ENCODE assay signal across 9 cellular contexts in the genomic region with DNA sequence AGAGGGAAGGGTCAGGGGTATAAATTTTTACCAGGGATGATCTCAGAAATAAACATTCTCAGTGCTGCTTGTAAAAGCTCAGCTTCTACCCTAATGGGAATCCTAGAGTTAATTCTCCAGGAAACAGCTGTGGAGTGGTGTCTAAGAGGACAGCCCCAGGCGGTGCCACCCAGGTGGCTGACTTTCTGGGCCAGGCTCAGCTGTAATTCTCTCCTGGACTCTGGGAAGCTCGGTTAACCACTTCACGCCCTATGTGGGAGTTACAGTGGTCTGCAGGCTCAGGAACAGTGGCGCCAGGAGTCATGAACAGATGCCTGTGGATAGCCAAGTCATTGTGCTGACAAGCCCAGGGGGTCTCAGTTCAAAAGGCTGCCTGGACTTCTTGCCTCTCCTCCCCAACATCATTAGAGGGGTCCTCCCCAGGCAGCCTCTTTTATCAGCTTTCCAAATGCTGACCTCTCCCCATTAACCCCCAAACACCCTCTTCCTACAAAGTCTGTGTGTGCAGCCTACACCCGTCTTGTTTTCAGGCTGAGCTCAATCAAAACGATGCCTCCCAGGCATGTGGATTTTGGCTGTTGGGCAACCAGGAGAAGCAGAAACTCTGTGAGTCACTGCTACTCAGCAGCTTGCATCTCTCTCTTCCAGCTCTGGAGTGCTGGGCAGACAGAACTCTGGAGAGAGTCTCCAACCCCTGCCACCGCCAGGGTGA. TPM values are rescaled to one million over a fixed set of nuclear protein-coding genes. Genes with fewer than 3 reads are reported as not detected.
DNase-seq lines count a peak whose midpoint lies in the region; ATAC-seq, FAIRE-seq and TF ChIP-seq lines count a peak whose summit lies in the region.
"Had no signal": no experiment of that assay in that cellular context is flagged by ENCODE, and none has a peak within 500 bp of the region (broad histone marks: within the 10 kb centered on the region; RNA-seq: fewer than 3 reads in every experiment).

No MANE protein-coding gene starts in this region.

- no peak for FAIRE-seq in GM12892 (lab: Jason Lieb, UNC)

- in situ Hi-C loops in astrocyte of the spinal cord (cut with HindIII; ENCODE audit: low sequenced_read_pairs): no loop called here

- no peak for TF ChIP-seq CTCF in astrocyte of the spinal cord (IDR thresholded peaks at IDR 0.05; ENCODE audit: low read depth, low read length)
- TF ChIP-seq CTCF in neural progenitor cell (IDR thresholded peaks at IDR 0.05): no peak

- H3K79me2 ChIP-seq in neural progenitor cell (ENCODE audit: low read depth): no peaks in the 10 kb centered on the region

- no peaks in the 10 kb centered on the region for H4K20me1 ChIP-seq in neural progenitor cell (ENCODE audit: low read depth)

- H3F3A ChIP-seq in neural progenitor cell (ENCODE audit: low read depth): peaks cover 9% of the 10 kb centered on the region

- H3K9me3 ChIP-seq in neural progenitor cell (ENCODE audit: low read depth): no peaks in the 10 kb centered on the region

- peak overlapping the region; percentile 26 for H3K4me3 Mint-ChIP-seq in neural progenitor cell

- H3K9me3 Mint-ChIP-seq in neural progenitor cell: no peaks in the 10 kb centered on the region

- no peak overlapping the region for H3K4me3 ChIP-seq in astrocyte of the spinal cord (ENCODE audit: low read depth, low read length)
- H3K4me3 ChIP-seq in neural progenitor cell: no peak overlapping the region

- no peaks in the 10 kb centered on the region for H3K36me3 ChIP-seq in neural progenitor cell

- H3K27ac Mint-ChIP-seq in neural progenitor cell: peak overlapping the region; percentile 84

- peak overlapping the region; percentile 51 for H3K4me2 ChIP-seq in neural progenitor cell

- H3K4me1 Mint-ChIP-seq in neural progenitor cell: peaks cover 28% of the 10 kb centered on the region

- ATAC-seq in GM19463 (IDR thresholded peaks at IDR 0.05; ENCODE audit: unreplicated experiment) (no peak), HG03025 (IDR thresholded peaks at IDR 0.05; ENCODE audit: low FRiP score, unreplicated experiment) (no peak), GM18505 (IDR thresholded peaks at IDR 0.05; ENCODE audit: unreplicated experiment) (no peak)

- peak overlapping the region; percentile 33 for H2AFZ ChIP-seq in neural progenitor cell (replicated peaks)

- H3K4me1 ChIP-seq in neural progenitor cell: peaks cover 18% of the 10 kb centered on the region

- no peaks in the 10 kb centered on the region for H3K27me3 Mint-ChIP-seq in neural progenitor cell (ENCODE audit: insufficient read depth, low read depth)

- DNase-seq in Daoy (ENCODE audit: low read depth) (peak; percentile 98), NCI-H146 (lab: John Stamatoyannopoulos, UW) (peak; percentile 75), astrocyte of the spinal cord (ENCODE audit: low read depth, low spot score) (peak; percentile 86), neural progenitor cell (ENCODE audit: low spot score) (peak; percentile 34), GM12892 (ENCODE audit: insufficient read length) (no peak)
- DNase-seq: MM.1S had no signal

- no peak overlapping the region for H3K9ac ChIP-seq in neural progenitor cell

- H3K36me3 Mint-ChIP-seq in neural progenitor cell: no peaks in the 10 kb centered on the region

- no peak for TF ChIP-seq POLR2A in GM12892 (IDR thresholded peaks at IDR 0.05; ENCODE audit: low read depth, low read length)
- no peak for TF ChIP-seq POLR2A in GM18505 (IDR thresholded peaks at IDR 0.05; ENCODE audit: borderline replicate concordance, extremely low read depth, insufficient read depth, insufficient read length)

- H3K27me3 ChIP-seq in neural progenitor cell: no peaks in the 10 kb centered on the region

- H3K27ac ChIP-seq in neural progenitor cell: no peak overlapping the region

RNA-seq across cellular contexts. Expression of gene HHIPL2, which starts 1.2 kb away (rescaled TPM):
- total RNA-seq in Daoy (2014; rRNA removed; shearing (Covaris generic)): 3.8 and 9.0 TPM in 2 replicates
- total RNA-seq in neural progenitor cell (ENCODE audit: low replicate concordance): 0.09 TPM in 1 of 2 replicates, not detected in the other
- polyA plus RNA-seq in GM12892 (2012; ENCODE audit: missing spikeins): 0.23 TPM

RNA-seq across cellular contexts. Expression of gene TAF1A, which starts 43.0 kb away (rescaled TPM):
- 36.3 and 51.9 TPM in 2 replicates for total RNA-seq in Daoy (2014; rRNA removed; shearing (Covaris generic))
- total RNA-seq in neural progenitor cell (ENCODE audit: low replicate concordance): 25.1 and 32.8 TPM in 2 replicates
- 6.4 TPM for polyA plus RNA-seq in GM12892 (2012; ENCODE audit: missing spikeins)
